ENCODE assay signal across 14 cellular contexts in the genomic region with DNA sequence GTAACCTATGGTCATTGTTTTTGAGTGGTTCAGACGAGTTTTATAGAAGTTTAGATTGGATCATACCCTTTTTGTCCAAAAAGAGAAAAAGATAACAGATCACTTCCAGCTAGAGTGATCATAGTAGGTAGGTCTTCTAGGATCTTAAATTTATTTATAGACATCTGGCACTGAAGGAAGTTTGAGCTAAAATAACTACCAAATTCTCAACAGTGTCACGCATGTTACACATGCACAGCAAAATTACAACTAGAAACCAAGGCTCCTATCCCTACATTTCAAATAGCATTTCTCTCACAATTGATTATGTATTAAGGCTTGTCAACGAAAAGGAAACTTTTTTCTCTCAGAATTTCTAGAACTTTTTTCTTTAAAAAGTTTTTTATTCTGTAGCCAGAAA. TPM values are rescaled to one million over a fixed set of nuclear protein-coding genes. Genes with fewer than 3 reads are reported as not detected.
A peak's percentile ranks its signal among the peaks of the same experiment; 100 is the strongest.
DNase-seq lines count a peak whose midpoint lies in the region; ATAC-seq and TF ChIP-seq lines count a peak whose summit lies in the region.
"Had no signal": no experiment of that assay in that cellular context is flagged by ENCODE, and none has a peak within 500 bp of the region (broad histone marks: within the 10 kb centered on the region; RNA-seq: fewer than 3 reads in every experiment).

No MANE protein-coding gene starts in this region.

- no peaks in the 10 kb centered on the region for H3K9me2 ChIP-seq in DOHH2 (replicated peaks; ENCODE audit: control insufficient read depth, low read length)
- no peaks in the 10 kb centered on the region for H3K9me2 ChIP-seq in PC-9 (ENCODE audit: insufficient read depth)

- intact Hi-C loops in PC-9 (cut with micrococcal nuclease; ENCODE audit: unreplicated experiment) (no loop called here), gastrocnemius medialis (cut with DNase I; ENCODE audit: low total_unique reads) (loop anchor here (5.0 kb wide), 1 partner anchor 126 kb away; a partner anchor contains a TSS)

- TF ChIP-seq POLR2A in gastrocnemius medialis (IDR thresholded peaks at IDR 0.05), result no peak

- H3K4me3 ChIP-seq in DOHH2 (ENCODE audit: low read length) (peak overlapping the region; percentile 95), PC-9 (peak overlapping the region; percentile 83; the same call in 1 of the 2 replicates), fibroblast of pulmonary artery (replicated peaks; ENCODE audit: low read depth, low read length) (peak overlapping the region; percentile 92), gastrocnemius medialis (no peak overlapping the region)

- H3K9me3 ChIP-seq in DOHH2 (ENCODE audit: control insufficient read depth, insufficient read depth, low read length), result no peaks in the 10 kb centered on the region
- no peaks in the 10 kb centered on the region for H3K9me3 ChIP-seq in PC-9 (ENCODE audit: insufficient read depth, low read depth)
- H3K9me3 ChIP-seq in gastrocnemius medialis, result no peaks in the 10 kb centered on the region

- no peak overlapping the region for H2AFZ ChIP-seq in PC-9

- no peak for DNase-seq in PC-9
- DNase-seq in fibroblast of pulmonary artery (ENCODE audit: low read depth), result no peak
- DNase-seq in gastrocnemius medialis, result no peak
- DNase-seq in activated CD4-positive, CD25-positive, alpha-beta regulatory T cell treated with anti-CD3 and anti-CD28 coated beads, Interleukin-2, amount 50 U/mL, for 72 hours, result no peak
- DNase-seq in stimulated activated CD4-positive, alpha-beta T cell treated with anti-CD3 and anti-CD28 coated beads, Interleukin-4, amount 100 ng/mL, for 4 hours, result no peak
- DNase-seq in GM03348 (ENCODE audit: low spot score), result no peak
- no peak for DNase-seq in DMS79 (lab: John Stamatoyannopoulos, UW)
- DNase-seq: activated CD4-positive, alpha-beta T cell treated with anti-CD3 and anti-CD28 coated beads for 4 hours; activated naive CD4-positive, alpha-beta T cell treated with anti-CD3 and anti-CD28 coated beads for 36 hours; naive B cell; stimulated activated CD4-positive, alpha-beta T cell treated with anti-CD3 and anti-CD28 coated beads, Interleukin-4, amount 100 ng/mL, for 1 hour had no signal

- H3K4me2 ChIP-seq in DOHH2 (ENCODE audit: low read length) (peak overlapping the region; percentile 91), PC-9 (peak overlapping the region; percentile 100)

- H3K79me2 ChIP-seq in DOHH2 (ENCODE audit: control insufficient read depth, low read length) (peaks cover 77% of the 10 kb centered on the region), PC-9 (ENCODE audit: low read depth) (peaks cover 73% of the 10 kb centered on the region)

- no peak overlapping the region for H3K27ac ChIP-seq in DOHH2 (ENCODE audit: low read depth, low read length)
- peak overlapping the region; percentile 4; the same call in 1 of the 2 replicates for H3K27ac ChIP-seq in PC-9
- peak overlapping the region; percentile 92 to 99 (median 95) for H3K27ac ChIP-seq in gastrocnemius medialis

- peaks cover 31% of the 10 kb centered on the region for H4K20me1 ChIP-seq in DOHH2 (ENCODE audit: control insufficient read depth, insufficient read depth, low read depth, low read length)
- peaks cover 63% of the 10 kb centered on the region for H4K20me1 ChIP-seq in PC-9 (ENCODE audit: insufficient read depth)

- H3K4me1 ChIP-seq in DOHH2 (ENCODE audit: control insufficient read depth, low read length) (peaks cover 33% of the 10 kb centered on the region), PC-9 (replicated peaks; ENCODE audit: insufficient read depth) (peaks cover 41% of the 10 kb centered on the region), gastrocnemius medialis (peaks cover 35 to 40% of the 10 kb centered on the region in 2 donors)

- H3K27me3 ChIP-seq in DOHH2 (ENCODE audit: control insufficient read depth, low read length) (no peaks in the 10 kb centered on the region), PC-9 (ENCODE audit: insufficient read depth, low read depth) (no peaks in the 10 kb centered on the region), gastrocnemius medialis (no peaks in the 10 kb centered on the region)

- no TSS peak for BruUV-seq in PC-9 (replicated peaks; lab: Mats Ljungman, UMichigan)

- CTCF ChIA-PET in PC-9 (lab: Charles Lee), result interaction anchor here (0.6 kb wide), 1 partner anchor 36 kb away, joined by 5 read pairs; no protein-coding TSS in a partner anchor

- in situ Hi-C loops in gastrocnemius medialis (cut with MboI; ENCODE audit: low sequenced_read_pairs in 4 of 4), result loop anchor here in 1 of 4 donors (10.0 kb wide), 1 partner anchor 123 kb away; a partner anchor contains a TSS

- no peak for TF ChIP-seq CTCF in DOHH2 (IDR thresholded peaks at IDR 0.05; ENCODE audit: low read depth, low read length, poor library complexity, severe bottlenecking)
- no peak for TF ChIP-seq CTCF in PC-9 (conservative IDR thresholded peaks at IDR 0.05)
- TF ChIP-seq CTCF in fibroblast of pulmonary artery (IDR thresholded peaks at IDR 0.05; ENCODE audit: low read length, missing control alignments), result no peak
- TF ChIP-seq CTCF in gastrocnemius medialis (IDR thresholded peaks at IDR 0.05 in 4 of 5, conservative IDR thresholded peaks at IDR 0.05 in 1 of 5), result no peak

- POLR2A ChIA-PET in PC-9 (lab: Charles Lee; ENCODE audit: unreplicated experiment), result interaction anchor here (0.5 to 0.9 kb wide), 5 partner anchors 15 to 927 kb away, joined by 3 to 9 read pairs (median 4); no protein-coding TSS in a partner anchor

- H3K36me3 ChIP-seq in DOHH2 (ENCODE audit: control insufficient read depth, low read length), result peaks cover 46% of the 10 kb centered on the region
- peaks cover 16% of the 10 kb centered on the region; the same call in 1 of the 2 replicates for H3K36me3 ChIP-seq in PC-9 (ENCODE audit: low read depth)
- H3K36me3 ChIP-seq in gastrocnemius medialis, result no peaks in the 10 kb centered on the region

- ATAC-seq in gastrocnemius medialis, result no peak

- H3F3A ChIP-seq in DOHH2 (ENCODE audit: control insufficient read depth, insufficient read depth) (0 out of 2 replicates have a peak, but pooled peaks cover 5% of the 10 kb centered on the region), PC-9 (ENCODE audit: insufficient read depth, low read depth) (peaks cover 16% of the 10 kb centered on the region)

RNA-seq across cellular contexts. Expression of a gene that starts 2.3 kb away (rescaled TPM):
- total RNA-seq in PC-9 (2021), result 109 and 152 TPM in 2 replicates
- 100 to 1,000 TPM in 2 of 4 donors, 10 to 100 TPM in 2; 40.1 to 115 (median 90.6) TPM for total RNA-seq in gastrocnemius medialis

RNA-seq across cellular contexts. Expression of a gene that starts 34.1 kb away (rescaled TPM):
- not detected in 2 replicates for total RNA-seq in PC-9 (2021)
- not detected for total RNA-seq in gastrocnemius medialis
- total RNA-seq: activated naive CD4-positive, alpha-beta T cell treated with anti-CD3 and anti-CD28 coated beads for 36 hours; dermis microvascular lymphatic vessel endothelial cell; SK-MEL-5 had no signal

RNA-seq across cellular contexts. Expression of a gene that starts 50.3 kb away (rescaled TPM):
- total RNA-seq in PC-9 (2021) (7.1 and 9.8 TPM in 2 replicates), gastrocnemius medialis (10 to 100 TPM in 2 of 4 donors, 1 to 10 TPM in 1, under 1 TPM in 1; 0.61 to 15.8 (median 9.3) TPM)

Comparison
In these comparisons a context has a peak if more than half of its experiments do, and no peak if none do; other contexts are left out.
1. H3K4me3 ChIP-seq: peak in DOHH2 (single experiment), PC-9 (single experiment) and fibroblast of pulmonary artery (single experiment); none in gastrocnemius medialis (0 of 4).